18 cellular contexts compared by ENCODE assay signal in genomic region chr2:88036162-88036561, GRCh38. TPM values are rescaled to one million over a fixed set of nuclear protein-coding genes. Genes with fewer than 3 reads are reported as not detected.
"Had no signal": no experiment of that assay in that cellular context is flagged by ENCODE, and none has a peak within 500 bp of the region (broad histone marks: within the 10 kb centered on the region; RNA-seq: fewer than 3 reads in every experiment).

No MANE protein-coding gene starts in this region.

- H3K9me3 Mint-ChIP-seq: activated naive CD4-positive, alpha-beta T cell treated with anti-CD3 and anti-CD28 coated beads for 36 hours had no signal

- H3K4me1 ChIP-seq: colonic mucosa had no signal

- H3K4me3 ChIP-seq: adrenal gland, colonic mucosa, hepatocyte, right atrium auricular region, tibial nerve, vagina had no signal

- H3K4me3 Mint-ChIP-seq: activated CD8-positive, alpha-beta T cell treated with anti-CD3 and anti-CD28 coated beads, Interleukin-2, amount 10 ng/mL, durations not matched to agents 7 days and 5 days; activated naive CD4-positive, alpha-beta T cell treated with anti-CD3 and anti-CD28 coated beads for 36 hours had no signal

- ATAC-seq: activated CD8-positive, alpha-beta T cell treated with anti-CD3 and anti-CD28 coated beads, Interleukin-2, amount 10 ng/mL, durations not matched to agents 7 days and 5 days had no signal

- H3K27ac Mint-ChIP-seq: activated CD8-positive, alpha-beta T cell treated with anti-CD3 and anti-CD28 coated beads, Interleukin-2, amount 10 ng/mL, durations not matched to agents 7 days and 5 days; activated naive CD4-positive, alpha-beta T cell treated with anti-CD3 and anti-CD28 coated beads for 36 hours had no signal

- H3K9me3 ChIP-seq: adrenal gland, colonic mucosa, right atrium auricular region, tibial nerve, vagina had no signal

- DNase-seq: activated CD4-positive, alpha-beta T cell treated with anti-CD3 and anti-CD28 coated beads for 4 hours; activated CD8-positive, alpha-beta memory T cell treated with anti-CD3 and anti-CD28 coated beads, Interleukin-2, amount 50 U/mL, for 48 hours; activated CD8-positive, alpha-beta T cell treated with anti-CD3 and anti-CD28 coated beads, Interleukin-2, amount 10 ng/mL, durations not matched to agents 7 days and 5 days; activated naive CD4-positive, alpha-beta T cell treated with anti-CD3 and anti-CD28 coated beads for 36 hours; adrenal gland; caudate nucleus; colonic mucosa; effector memory CD4-positive, alpha-beta T cell; posterior cingulate gyrus; small intestine; T-helper 9 cell had no signal

RNA-seq across cellular contexts. Expression of gene RNU2-63P, which starts 19.8 kb away (rescaled TPM):
- total RNA-seq: hepatocyte, kidney epithelial cell, liver, right atrium auricular region, tibial nerve, vagina had no signal

RNA-seq across cellular contexts. Expression of gene SMYD1, which starts 31.5 kb away (rescaled TPM):
- total RNA-seq: activated CD8-positive, alpha-beta T cell treated with anti-CD3 and anti-CD28 coated beads, Interleukin-2, amount 10 ng/mL, durations not matched to agents 7 days and 5 days; activated naive CD4-positive, alpha-beta T cell treated with anti-CD3 and anti-CD28 coated beads for 36 hours; hepatocyte; kidney epithelial cell; liver; mesenteric fat pad; vagina had no signal
